Comparison of ENCODE assay signal across 20 cellular contexts in genomic region chr3:39752019-39752637, GRCh38. TPM values are rescaled to one million over a fixed set of nuclear protein-coding genes. Genes with fewer than 3 reads are reported as not detected.
DNase-seq lines count a peak whose midpoint lies in the region; ATAC-seq, FAIRE-seq and TF ChIP-seq lines count a peak whose summit lies in the region.
"Had no signal": no experiment of that assay in that cellular context is flagged by ENCODE, and none has a peak within 500 bp of the region (broad histone marks: within the 10 kb centered on the region; RNA-seq: fewer than 3 reads in every experiment).

No MANE protein-coding gene starts in this region.

- no peaks in the 10 kb centered on the region for H3F3A ChIP-seq in Loucy (ENCODE audit: low read depth)

- H2AFZ ChIP-seq in Loucy (ENCODE audit: low read length) = no peak overlapping the region

- ATAC-seq in A549 (no peak), GM21786 (IDR thresholded peaks at IDR 0.05; ENCODE audit: unreplicated experiment) (peak; percentile 23), HG03097 (IDR thresholded peaks at IDR 0.05; ENCODE audit: low FRiP score, unreplicated experiment) (no peak)
- no peak for ATAC-seq in activated CD4-positive, CD25-positive, alpha-beta regulatory T cell treated with anti-CD3 and anti-CD28 coated beads, Interleukin-2, amount 50 U/mL, for 24 hours
- ATAC-seq: activated CD8-positive, alpha-beta T cell treated with anti-CD3 and anti-CD28 coated beads for 36 hours; activated T-cell treated with anti-CD3 and anti-CD28 coated beads, Interleukin-2, amount 50 U/mL, for 4 hours; HCT116 had no signal

- H3K4me2 ChIP-seq in A549 (no peak overlapping the region), Loucy (ENCODE audit: low read depth, low read length, poor library complexity, severe bottlenecking) (peak overlapping the region; percentile 40)

- H3K9ac ChIP-seq in Loucy (ENCODE audit: low read depth, low read length, poor library complexity, severe bottlenecking) = no peak overlapping the region

- H3K79me2 ChIP-seq in Loucy (ENCODE audit: insufficient read depth, low read length) = no peaks in the 10 kb centered on the region

- POLR2A ChIA-PET in A549 (lab: Yijun Ruan, JAX) = no interaction called here

- WGBS in A549 (ENCODE audit: missing lambda C conversion rate) = 36% methylated on average over 3 of the region's 3 CpGs

- DNase-seq in A549 (ENCODE audit: low read depth in 1 of 2, low spot score in 1 of 2) = no peak
- DNase-seq in kidney tubule cell (ENCODE audit: low spot score) = peak; percentile 35
- DNase-seq in LoVo (ENCODE audit: low spot score) = no peak
- DNase-seq in activated CD4-positive, alpha-beta T cell treated with anti-CD3 and anti-CD28 coated beads for 48 hours = no peak
- DNase-seq: activated CD8-positive, alpha-beta T cell treated with anti-CD3 and anti-CD28 coated beads for 36 hours; activated T-cell treated with anti-CD3 and anti-CD28 coated beads, Interleukin-2, amount 50 U/mL, for 4 hours; foreskin melanocyte; kidney; midbrain; MV-4-11; NCI-H2029; stimulated activated CD4-positive, alpha-beta T cell treated with anti-CD3 and anti-CD28 coated beads, Interleukin-15, amount 100 ng/mL, for 24 hours; stimulated activated naive CD4-positive, alpha-beta T cell had no signal

- no peak for TF ChIP-seq POLR2A in A549 (IDR thresholded peaks at IDR 0.05; ENCODE audit: low read length)

- H3K4me3 ChIP-seq in A549 (no peak overlapping the region), Loucy (ENCODE audit: low read length, poor library complexity, severe bottlenecking) (no peak overlapping the region)

- no peak for TF ChIP-seq CTCF in A549 (IDR thresholded peaks at IDR 0.05)
- no peak for TF ChIP-seq CTCF in Loucy (conservative IDR thresholded peaks at IDR 0.05; ENCODE audit: low read length)

- no peaks in the 10 kb centered on the region for H3K27me3 ChIP-seq in Loucy (ENCODE audit: insufficient read depth, low read length, poor library complexity, severe bottlenecking)

- no peaks in the 10 kb centered on the region for H3K36me3 ChIP-seq in Loucy (ENCODE audit: insufficient read depth, low read length)

- FAIRE-seq in A549 (lab: Jason Lieb, UNC) = no peak
- FAIRE-seq: kidney had no signal

- H3K9me3 ChIP-seq in A549 = no peaks in the 10 kb centered on the region
- H3K9me3 ChIP-seq in Loucy (ENCODE audit: insufficient read depth, low read depth, low read length) = no peaks in the 10 kb centered on the region

- CTCF ChIA-PET in A549 (lab: Yijun Ruan, JAX) = no interaction called here

- H3K4me1 ChIP-seq in A549 (peaks cover 3% of the 10 kb centered on the region; the same call in 1 of the 3 replicates), Loucy (ENCODE audit: insufficient read depth, low read length, poor library complexity, severe bottlenecking) (peaks cover 33% of the 10 kb centered on the region)

- no peak overlapping the region for H3K27ac ChIP-seq in A549
- H3K27ac ChIP-seq: VCaP had no signal

- H3K9me2 ChIP-seq in Loucy (replicated peaks; ENCODE audit: low read depth, low read length) = no peaks in the 10 kb centered on the region

- H4K20me1 ChIP-seq in Loucy (ENCODE audit: insufficient read depth, low read length, poor library complexity, severe bottlenecking) = no peaks in the 10 kb centered on the region

- TF ChIP-seq RAD21 in A549 (conservative IDR thresholded peaks at IDR 0.05 in 1 of 2, IDR thresholded peaks at IDR 0.05 in 1 of 2) = no peak

- no peak for TF ChIP-seq EP300 in A549 (IDR thresholded peaks at IDR 0.05)

TF ChIP-seq in A549, 52 proteins besides CTCF, POLR2A, EP300 and RAD21:
- no peak for TF ChIP-seq CHD2 (IDR thresholded peaks at IDR 0.05; ENCODE audit: low read length, partially characterized antibody)
- TF ChIP-seq MAFK (IDR thresholded peaks at IDR 0.05; ENCODE audit: partially characterized antibody) = peak; percentile 23
- TF ChIP-seq CBX2 (IDR thresholded peaks at IDR 0.05; ENCODE audit: borderline replicate concordance, low read depth) = no peak
- no peak for TF ChIP-seq HOXB5 (CRISPR knock-in tag; IDR thresholded peaks at IDR 0.05)

RNA-seq across cellular contexts. Expression of gene MYRIP, which starts 57.3 kb away (rescaled TPM):
- polyA plus RNA-seq in A549 (2011; rRNA removed) = 0.03 TPM in 1 of 2 replicates, not detected in the other
- polyA plus RNA-seq in A549 (2012; cell fraction: cytosol; rRNA removed) = not detected in 2 replicates
- polyA plus RNA-seq in A549 (2012; cell fraction: nucleus; rRNA removed) = 0.02 TPM in 1 of 2 replicates, not detected in the other
- 0.04 TPM in 1 of 3 replicates, not detected in the others for polyA plus RNA-seq in A549 (2017; fragmentation: RNase III; extraction: RNeasy Plus Mini Kit Qiagen cat#74134 plus additional on column Dnase treatment)
- not detected in 2 replicates for polyA minus RNA-seq in A549 (2011; rRNA and poly(A)+ RNA removed)
- polyA plus RNA-seq: CD14-positive monocyte had no signal
